Comparison of ENCODE assay signal across 9 cellular contexts in genomic region chr4:113141901-113142346, GRCh38.
DNase-seq lines count a peak whose midpoint lies in the region; ATAC-seq, FAIRE-seq and TF ChIP-seq lines count a peak whose summit lies in the region.
"Had no signal": no experiment of that assay in that cellular context is flagged by ENCODE, and none has a peak within 500 bp of the region (broad histone marks: within the 10 kb centered on the region; RNA-seq: fewer than 3 reads in every experiment).

No MANE protein-coding gene starts in this region.

- no peak for FAIRE-seq in A549 (lab: Jason Lieb, UNC)

- 3% methylated on average over 3 of the region's 3 CpGs for WGBS in A549 (ENCODE audit: missing lambda C conversion rate)

- POLR2A ChIA-PET in A549 (lab: Yijun Ruan, JAX) = no interaction called here

- CTCF ChIA-PET in A549 (lab: Yijun Ruan, JAX) = interaction anchor here (0.7 to 1.3 kb wide), 3 partner anchors 11 to 19 kb away, joined by 3 read pairs; no protein-coding TSS in a partner anchor

- peak overlapping the region; percentile 54 for H3K4me2 ChIP-seq in A549

- H3K27ac ChIP-seq in A549 = no peak overlapping the region

- H3K4me1 ChIP-seq in A549 = peaks cover 17% of the 10 kb centered on the region

- no peaks in the 10 kb centered on the region for H3K9me3 ChIP-seq in A549

- TF ChIP-seq RAD21 in A549 (conservative IDR thresholded peaks at IDR 0.05 in 1 of 2, IDR thresholded peaks at IDR 0.05 in 1 of 2) = no peak

- TF ChIP-seq CTCF in A549 (IDR thresholded peaks at IDR 0.05) = no peak
- no peak for TF ChIP-seq CTCF in fibroblast of pulmonary artery (IDR thresholded peaks at IDR 0.05; ENCODE audit: low read length, missing control alignments)

- H3K4me3 ChIP-seq in A549 (no peak overlapping the region), fibroblast of pulmonary artery (replicated peaks; ENCODE audit: low read depth, low read length) (no peak overlapping the region)

- no peak for TF ChIP-seq POLR2A in A549 (IDR thresholded peaks at IDR 0.05; ENCODE audit: low read length)

- peak in 1 of 2 experiments; percentile 30 for DNase-seq in A549 (ENCODE audit: low read depth in 1 of 2, low spot score in 1 of 2)
- peak; percentile 74 for DNase-seq in NCI-H187 treated with DMSO at 0.1 percent for 48 hours (lab: John Stamatoyannopoulos, UW)
- peak; percentile 64 for DNase-seq in fibroblast of pulmonary artery (ENCODE audit: low read depth)
- no peak for DNase-seq in HPDE6-E6E7 (ENCODE audit: extremely low spot score)
- DNase-seq in mesenteric fat pad (ENCODE audit: low spot score) = no peak
- no peak for DNase-seq in NCI-H524 treated with DMSO at 0.1 percent for 48 hours (lab: John Stamatoyannopoulos, UW)
- DNase-seq in NCI-H524 (lab: John Stamatoyannopoulos, UW) = no peak
- DNase-seq: NK-92 treated with Interleukin-12 subunit alpha and Interleukin-12 subunit beta, amount 100 ng/mL, for 24 hours had no signal

- peak in 1 of 2 experiments; percentile 58; a peak in 3 of 6 replicates for ATAC-seq in A549
- ATAC-seq in GM21619 (IDR thresholded peaks at IDR 0.05; ENCODE audit: unreplicated experiment) = peak; percentile 57

- TF ChIP-seq EP300 in A549 (IDR thresholded peaks at IDR 0.05) = no peak

TF ChIP-seq in A549, 52 proteins besides CTCF, POLR2A, EP300 and RAD21:
- TF ChIP-seq, protein P1, sequence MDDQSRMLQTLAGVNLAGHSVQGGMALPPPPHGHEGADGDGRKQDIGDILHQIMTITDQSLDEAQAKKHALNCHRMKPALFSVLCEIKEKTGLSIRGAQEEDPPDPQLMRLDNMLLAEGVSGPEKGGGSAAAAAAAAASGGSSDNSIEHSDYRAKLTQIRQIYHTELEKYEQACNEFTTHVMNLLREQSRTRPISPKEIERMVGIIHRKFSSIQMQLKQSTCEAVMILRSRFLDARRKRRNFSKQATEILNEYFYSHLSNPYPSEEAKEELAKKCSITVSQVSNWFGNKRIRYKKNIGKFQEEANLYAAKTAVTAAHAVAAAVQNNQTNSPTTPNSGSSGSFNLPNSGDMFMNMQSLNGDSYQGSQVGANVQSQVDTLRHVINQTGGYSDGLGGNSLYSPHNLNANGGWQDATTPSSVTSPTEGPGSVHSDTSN (IDR thresholded peaks at IDR 0.05) = no peak
- TF ChIP-seq FOSB (CRISPR knock-in tag; IDR thresholded peaks at IDR 0.05) (no peak), MAFK (IDR thresholded peaks at IDR 0.05; ENCODE audit: partially characterized antibody) (no peak), CBX2 (IDR thresholded peaks at IDR 0.05; ENCODE audit: borderline replicate concordance, low read depth) (no peak), RARB (CRISPR knock-in tag; IDR thresholded peaks at IDR 0.05) (no peak), JUNB (IDR thresholded peaks at IDR 0.05) (no peak), EHF (CRISPR knock-in tag; IDR thresholded peaks at IDR 0.05) (no peak), FOXS1 (CRISPR knock-in tag; IDR thresholded peaks at IDR 0.05) (no peak), USF2 (IDR thresholded peaks at IDR 0.05) (no peak), HOXB5 (CRISPR knock-in tag; IDR thresholded peaks at IDR 0.05) (no peak), ELK1 (IDR thresholded peaks at IDR 0.05; ENCODE audit: low read depth, low read length) (no peak), ZNF302 (CRISPR knock-in tag; IDR thresholded peaks at IDR 0.05) (no peak)
- TF ChIP-seq, protein P2, sequence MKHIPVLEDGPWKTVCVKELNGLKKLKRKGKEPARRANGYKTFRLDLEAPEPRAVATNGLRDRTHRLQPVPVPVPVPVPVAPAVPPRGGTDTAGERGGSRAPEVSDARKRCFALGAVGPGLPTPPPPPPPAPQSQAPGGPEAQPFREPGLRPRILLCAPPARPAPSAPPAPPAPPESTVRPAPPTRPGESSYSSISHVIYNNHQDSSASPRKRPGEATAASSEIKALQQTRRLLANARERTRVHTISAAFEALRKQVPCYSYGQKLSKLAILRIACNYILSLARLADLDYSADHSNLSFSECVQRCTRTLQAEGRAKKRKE (CRISPR knock-in tag; IDR thresholded peaks at IDR 0.05; ENCODE audit: low read depth) = no peak
- TF ChIP-seq, protein P3, sequence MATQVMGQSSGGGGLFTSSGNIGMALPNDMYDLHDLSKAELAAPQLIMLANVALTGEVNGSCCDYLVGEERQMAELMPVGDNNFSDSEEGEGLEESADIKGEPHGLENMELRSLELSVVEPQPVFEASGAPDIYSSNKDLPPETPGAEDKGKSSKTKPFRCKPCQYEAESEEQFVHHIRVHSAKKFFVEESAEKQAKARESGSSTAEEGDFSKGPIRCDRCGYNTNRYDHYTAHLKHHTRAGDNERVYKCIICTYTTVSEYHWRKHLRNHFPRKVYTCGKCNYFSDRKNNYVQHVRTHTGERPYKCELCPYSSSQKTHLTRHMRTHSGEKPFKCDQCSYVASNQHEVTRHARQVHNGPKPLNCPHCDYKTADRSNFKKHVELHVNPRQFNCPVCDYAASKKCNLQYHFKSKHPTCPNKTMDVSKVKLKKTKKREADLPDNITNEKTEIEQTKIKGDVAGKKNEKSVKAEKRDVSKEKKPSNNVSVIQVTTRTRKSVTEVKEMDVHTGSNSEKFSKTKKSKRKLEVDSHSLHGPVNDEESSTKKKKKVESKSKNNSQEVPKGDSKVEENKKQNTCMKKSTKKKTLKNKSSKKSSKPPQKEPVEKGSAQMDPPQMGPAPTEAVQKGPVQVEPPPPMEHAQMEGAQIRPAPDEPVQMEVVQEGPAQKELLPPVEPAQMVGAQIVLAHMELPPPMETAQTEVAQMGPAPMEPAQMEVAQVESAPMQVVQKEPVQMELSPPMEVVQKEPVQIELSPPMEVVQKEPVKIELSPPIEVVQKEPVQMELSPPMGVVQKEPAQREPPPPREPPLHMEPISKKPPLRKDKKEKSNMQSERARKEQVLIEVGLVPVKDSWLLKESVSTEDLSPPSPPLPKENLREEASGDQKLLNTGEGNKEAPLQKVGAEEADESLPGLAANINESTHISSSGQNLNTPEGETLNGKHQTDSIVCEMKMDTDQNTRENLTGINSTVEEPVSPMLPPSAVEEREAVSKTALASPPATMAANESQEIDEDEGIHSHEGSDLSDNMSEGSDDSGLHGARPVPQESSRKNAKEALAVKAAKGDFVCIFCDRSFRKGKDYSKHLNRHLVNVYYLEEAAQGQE (IDR thresholded peaks at IDR 0.05) = no peak
TF ChIP-seq in A549: peak in this region for 0.

Comparison
In these comparisons a context has a peak if more than half of its experiments do, and no peak if none do; other contexts are left out.
1. DNase-seq: peak in NCI-H187 treated with DMSO at 0.1 percent for 48 hours (single experiment) and fibroblast of pulmonary artery (single experiment); none in HPDE6-E6E7 (single experiment), mesenteric fat pad (single experiment), NCI-H524 treated with DMSO at 0.1 percent for 48 hours (single experiment) and NCI-H524 (0 of 2).